19 cellular contexts compared by ENCODE assay signal in the genomic region with DNA sequence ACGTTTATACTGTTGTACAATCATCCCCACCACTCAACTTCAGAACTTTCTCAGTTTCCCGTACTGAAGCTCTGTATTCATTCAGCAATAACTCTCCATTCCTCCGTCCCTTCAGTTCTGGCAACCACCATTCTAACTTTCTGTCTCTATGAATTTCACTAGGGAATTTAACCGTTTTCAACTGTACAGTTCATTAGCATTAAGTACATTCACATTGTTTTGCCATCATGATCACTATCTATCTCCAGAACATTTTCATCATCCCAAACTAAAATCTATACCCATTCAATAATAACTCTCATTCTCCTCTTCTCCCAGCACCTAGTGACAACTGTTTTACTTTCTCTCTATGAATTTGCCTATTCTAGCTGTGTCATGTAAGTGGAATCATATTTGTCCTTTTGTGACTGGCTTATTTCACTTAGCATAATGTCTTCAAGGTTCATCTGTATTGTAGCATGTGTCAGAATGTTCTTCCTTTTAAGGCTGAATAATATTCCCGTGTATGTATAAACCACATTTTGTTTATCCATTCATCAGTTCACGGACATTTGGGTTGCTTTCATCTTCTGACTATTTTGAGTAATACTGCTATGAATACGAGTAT.
"Had no signal": no experiment of that assay in that cellular context is flagged by ENCODE, and none has a peak within 500 bp of the region (broad histone marks: within the 10 kb centered on the region; RNA-seq: fewer than 3 reads in every experiment).

No MANE protein-coding gene starts in this region.

- ATAC-seq: pancreas had no signal

- DNase-seq: activated CD4-positive, alpha-beta memory T cell treated with anti-CD3 and anti-CD28 coated beads for 36 hours; activated T-cell treated with anti-CD3 and anti-CD28 coated beads for 4 hours; aorta; brain microvascular endothelial cell; central memory CD4-positive, alpha-beta T cell; colonic mucosa; erythroblast; immature natural killer cell; kidney glomerular epithelial cell; left ventricle myocardium inferior; mammary epithelial cell; pancreas; spleen; stimulated activated naive CD4-positive, alpha-beta T cell; substantia nigra; tibial artery had no signal

- H3K27me3 Mint-ChIP-seq: activated CD4-positive, alpha-beta memory T cell treated with anti-CD3 and anti-CD28 coated beads for 36 hours had no signal

- H3K4me1 ChIP-seq: colonic mucosa, left ventricle myocardium inferior, neural progenitor cell, pancreas had no signal

- H3K9me3 ChIP-seq: colonic mucosa, left ventricle myocardium inferior, pancreas, spleen, tibial artery had no signal

- H3K27me3 ChIP-seq: brain microvascular endothelial cell, colonic mucosa, neural progenitor cell, pancreas, spleen, tibial artery had no signal

- H3K27ac ChIP-seq: brain microvascular endothelial cell, colonic mucosa, left ventricle myocardium inferior, neural progenitor cell, pancreas, tibial artery, VCaP had no signal

- H3K4me3 Mint-ChIP-seq: activated CD4-positive, alpha-beta memory T cell treated with anti-CD3 and anti-CD28 coated beads for 36 hours; activated T-helper 1 cell treated with anti-CD3 and anti-CD28 coated beads, Interleukin-12 subunit alpha, Interleukin-12 subunit beta, Interleukin-2, Interleukin-4 antibody, amounts not matched to agents 30 ng/mL and 10 ng/mL and 1 ng/mL, durations not matched to agents 14 hours and 24 hours and 36 hours; immature natural killer cell; neural progenitor cell had no signal

- H3K36me3 ChIP-seq: brain microvascular endothelial cell, colonic mucosa, neural progenitor cell had no signal

- H3K4me3 ChIP-seq: colonic mucosa, left ventricle myocardium inferior, neural progenitor cell, pancreas, spleen, tibial artery had no signal

- H3K27ac Mint-ChIP-seq: activated CD4-positive, alpha-beta memory T cell treated with anti-CD3 and anti-CD28 coated beads for 36 hours; activated T-helper 1 cell treated with anti-CD3 and anti-CD28 coated beads, Interleukin-12 subunit alpha, Interleukin-12 subunit beta, Interleukin-2, Interleukin-4 antibody, amounts not matched to agents 30 ng/mL and 10 ng/mL and 1 ng/mL, durations not matched to agents 14 hours and 24 hours and 36 hours; neural progenitor cell had no signal

- H3K9me3 Mint-ChIP-seq: activated CD4-positive, alpha-beta memory T cell treated with anti-CD3 and anti-CD28 coated beads for 36 hours; activated T-helper 1 cell treated with anti-CD3 and anti-CD28 coated beads, Interleukin-12 subunit alpha, Interleukin-12 subunit beta, Interleukin-2, Interleukin-4 antibody, amounts not matched to agents 30 ng/mL and 10 ng/mL and 1 ng/mL, durations not matched to agents 14 hours and 24 hours and 36 hours; immature natural killer cell; neural progenitor cell had no signal

- H3K4me1 Mint-ChIP-seq: immature natural killer cell, neural progenitor cell had no signal
